In genomic region chr10:124719213-124719851, GRCh38 we compare ENCODE assay signal across 8 cellular contexts. TPM values are rescaled to one million over a fixed set of nuclear protein-coding genes. Genes with fewer than 3 reads are reported as not detected.
DNase-seq lines count a peak whose midpoint lies in the region; ATAC-seq and TF ChIP-seq lines count a peak whose summit lies in the region.

No MANE protein-coding gene starts in this region.

- H3K27me3 ChIP-seq in GM23338 (ENCODE audit: insufficient read depth): no peaks in the 10 kb centered on the region
- no peaks in the 10 kb centered on the region for H3K27me3 ChIP-seq in MG63

- peak overlapping the region; percentile 47 for H3K27ac ChIP-seq in GM23338 (ENCODE audit: low read depth)

- H3K27ac Mint-ChIP-seq in GM23338 (no peak overlapping the region), natural killer cell (peak overlapping the region; percentile 99)
- peak overlapping the region; percentile 91 for H3K27ac Mint-ChIP-seq in activated CD8-positive, alpha-beta T cell treated with anti-CD3 and anti-CD28 coated beads for 36 hours

- CTCF ChIA-PET in activated CD8-positive, alpha-beta T cell treated with anti-CD3 and anti-CD28 coated beads for 36 hours (lab: Charles Lee): interaction anchor here (0.6 to 6.8 kb wide), 25 partner anchors 10 to 219 kb away, joined by 3 to 102 read pairs (median 7); no protein-coding TSS in a partner anchor

- H3K36me3 Mint-ChIP-seq in GM23338 (ENCODE audit: low read depth) (no peaks in the 10 kb centered on the region), natural killer cell (no peaks in the 10 kb centered on the region)
- H3K36me3 Mint-ChIP-seq in activated CD8-positive, alpha-beta T cell treated with anti-CD3 and anti-CD28 coated beads for 36 hours (ENCODE audit: low read depth): peaks cover 10% of the 10 kb centered on the region

- H3K4me3 Mint-ChIP-seq in GM23338 (no peak overlapping the region), natural killer cell (peak overlapping the region; percentile 65)
- peak overlapping the region; percentile 52 for H3K4me3 Mint-ChIP-seq in activated CD8-positive, alpha-beta T cell treated with anti-CD3 and anti-CD28 coated beads for 36 hours

- H4K20me1 ChIP-seq in GM23338 (replicated peaks; ENCODE audit: insufficient read depth): no peaks in the 10 kb centered on the region

- ATAC-seq in GM23338 (peak; percentile 72), natural killer cell (peak; percentile 34 to 60 (median 41))
- peak; percentile 45 for ATAC-seq in activated CD8-positive, alpha-beta T cell treated with anti-CD3 and anti-CD28 coated beads for 36 hours

- H3K4me3 ChIP-seq in GM23338 (no peak overlapping the region), MG63 (no peak overlapping the region), epithelial cell of esophagus (ENCODE audit: low read length) (no peak overlapping the region)

- no peaks in the 10 kb centered on the region for H3K9me3 ChIP-seq in MG63

- intact Hi-C loops in activated CD8-positive, alpha-beta T cell treated with anti-CD3 and anti-CD28 coated beads for 36 hours (cut with micrococcal nuclease): loop anchor here (2.0 kb wide), 3 partner anchors 13 to 31 kb away; no protein-coding TSS in a partner anchor
- intact Hi-C loops in natural killer cell (cut with micrococcal nuclease): loop anchor here (1.0 to 5.0 kb wide), 4 partner anchors 22 to 107 kb away; no protein-coding TSS in a partner anchor

- H3K4me1 Mint-ChIP-seq in GM23338 (peaks cover 43% of the 10 kb centered on the region), natural killer cell (peaks cover 92 to 97% of the 10 kb centered on the region in 2 donors)
- H3K4me1 Mint-ChIP-seq in activated CD8-positive, alpha-beta T cell treated with anti-CD3 and anti-CD28 coated beads for 36 hours (ENCODE audit: low read depth): peaks cover 88% of the 10 kb centered on the region

- no peak overlapping the region for H2AFZ ChIP-seq in GM23338

- POLR2A ChIA-PET in activated CD8-positive, alpha-beta T cell treated with anti-CD3 and anti-CD28 coated beads for 36 hours (lab: Charles Lee): interaction anchor here (0.7 to 8.7 kb wide), 15 partner anchors 9 to 185 kb away, joined by 3 to 68 read pairs (median 14); no protein-coding TSS in a partner anchor

- no peaks in the 10 kb centered on the region; the same call in 1 of the 2 replicates for H3F3A ChIP-seq in GM23338 (replicated peaks; ENCODE audit: low read depth)

- DNase-seq in GM23338 (ENCODE audit: low spot score) (peak; percentile 71), MG63 (peak; percentile 23), epithelial cell of esophagus (ENCODE audit: low read depth) (peak; percentile 84), natural killer cell (peak; percentile 56), mesenteric fat pad (ENCODE audit: low spot score) (no peak), SHP77 treated with DMSO at 0.1 percent for 48 hours (lab: John Stamatoyannopoulos, UW) (no peak)
- peak; percentile 85 for DNase-seq in activated CD8-positive, alpha-beta T cell treated with anti-CD3 and anti-CD28 coated beads for 36 hours

- H3K4me1 ChIP-seq in GM23338 (ENCODE audit: insufficient read depth): peaks cover 10% of the 10 kb centered on the region

- H3K9me3 Mint-ChIP-seq in GM23338 (no peaks in the 10 kb centered on the region), natural killer cell (no peaks in the 10 kb centered on the region)
- no peaks in the 10 kb centered on the region for H3K9me3 Mint-ChIP-seq in activated CD8-positive, alpha-beta T cell treated with anti-CD3 and anti-CD28 coated beads for 36 hours

- H3K36me3 ChIP-seq in GM23338 (ENCODE audit: insufficient read depth): no peaks in the 10 kb centered on the region
- no peaks in the 10 kb centered on the region; the same call in 1 of the 2 replicates for H3K36me3 ChIP-seq in MG63

- TF ChIP-seq CTCF in GM12874 (IDR thresholded peaks at IDR 0.05; ENCODE audit: insufficient read depth, low read depth, low read length) (peak; percentile 77), GM23338 (conservative IDR thresholded peaks at IDR 0.05; ENCODE audit: low read depth in 2 of 2) (peak; percentile 46 to 48), epithelial cell of esophagus (IDR thresholded peaks at IDR 0.05; ENCODE audit: insufficient read depth, low read depth, low read length, missing control alignments) (peak; percentile 81), natural killer cell (IDR thresholded peaks at IDR 0.05) (peak; percentile 62)
- TF ChIP-seq CTCF in activated CD8-positive, alpha-beta T cell treated with anti-CD3 and anti-CD28 coated beads for 36 hours (IDR thresholded peaks at IDR 0.05): peak; percentile 60

- H3K27me3 Mint-ChIP-seq in GM23338 (ENCODE audit: insufficient read depth, low read depth, poor library complexity) (peaks cover 3% of the 10 kb centered on the region), natural killer cell (ENCODE audit: low read depth in 2 of 2) (no peaks in the 10 kb centered on the region)
- no peaks in the 10 kb centered on the region for H3K27me3 Mint-ChIP-seq in activated CD8-positive, alpha-beta T cell treated with anti-CD3 and anti-CD28 coated beads for 36 hours

- peaks cover 12% of the 10 kb centered on the region; the same call in 1 of the 2 replicates for H3K79me2 ChIP-seq in GM23338 (replicated peaks; ENCODE audit: insufficient read depth)

- no peaks in the 10 kb centered on the region for H3K9me2 ChIP-seq in GM23338 (ENCODE audit: insufficient read depth)

- H3K4me2 ChIP-seq in GM23338: 0 out of 2 replicates have a peak overlapping the region, but pooled peaks have one; percentile 29

TF ChIP-seq in GM23338, 12 proteins besides CTCF, POLR2A, EP300 and RAD21:
- TF ChIP-seq EZH2 (IDR thresholded peaks at IDR 0.05; ENCODE audit: low read depth, unreplicated experiment) (no peak), EZH2phosphoT487 (IDR thresholded peaks at IDR 0.05; ENCODE audit: unreplicated experiment) (no peak), JUNB (IDR thresholded peaks at IDR 0.05; ENCODE audit: unreplicated experiment) (no peak), CREB1 (CRISPR knock-in tag; IDR thresholded peaks at IDR 0.05; ENCODE audit: low read depth) (no peak), ZNF331 (CRISPR knock-in tag; IDR thresholded peaks at IDR 0.05; ENCODE audit: low read depth) (no peak), ZNF114 (CRISPR knock-in tag; IDR thresholded peaks at IDR 0.05) (no peak)
- TF ChIP-seq, protein P1, sequence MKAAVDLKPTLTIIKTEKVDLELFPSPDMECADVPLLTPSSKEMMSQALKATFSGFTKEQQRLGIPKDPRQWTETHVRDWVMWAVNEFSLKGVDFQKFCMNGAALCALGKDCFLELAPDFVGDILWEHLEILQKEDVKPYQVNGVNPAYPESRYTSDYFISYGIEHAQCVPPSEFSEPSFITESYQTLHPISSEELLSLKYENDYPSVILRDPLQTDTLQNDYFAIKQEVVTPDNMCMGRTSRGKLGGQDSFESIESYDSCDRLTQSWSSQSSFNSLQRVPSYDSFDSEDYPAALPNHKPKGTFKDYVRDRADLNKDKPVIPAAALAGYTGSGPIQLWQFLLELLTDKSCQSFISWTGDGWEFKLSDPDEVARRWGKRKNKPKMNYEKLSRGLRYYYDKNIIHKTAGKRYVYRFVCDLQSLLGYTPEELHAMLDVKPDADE (IDR thresholded peaks at IDR 0.05): no peak

RNA-seq across cellular contexts. Expression of gene FAM53B, which starts 24.8 kb away (rescaled TPM):
- total RNA-seq in GM23338 (2014; rRNA removed; shearing (Covaris generic)): 14.5 and 20.3 TPM in 2 replicates
- polyA plus RNA-seq in GM23338 (2016; fragmentation: Nextera tagmentation; extraction: Ambion mirVana): 3.0 and 3.5 TPM in 2 replicates
- 14.4 and 15.8 TPM in 2 replicates for total RNA-seq in MG63 (2014; rRNA removed; shearing (Covaris generic); ENCODE audit: low replicate concordance)
- 10 to 100 TPM; 15.1 to 18.0 TPM for total RNA-seq in activated CD8-positive, alpha-beta T cell treated with anti-CD3 and anti-CD28 coated beads for 36 hours
- total RNA-seq in natural killer cell (100 to 1,000 TPM in 2 of 3 donors, 10 to 100 TPM in 1; 77.4 to 172 (median 121) TPM), mesenteric fat pad (35.0 TPM)

Comparison
In these comparisons a context has a peak if more than half of its experiments do, and no peak if none do; other contexts are left out.
1. DNase-seq: peak in GM23338 (single experiment), MG63 (single experiment), activated CD8-positive, alpha-beta T cell treated with anti-CD3 and anti-CD28 coated beads for 36 hours (single experiment), epithelial cell of esophagus (single experiment) and natural killer cell (single experiment); none in mesenteric fat pad (single experiment) and SHP77 treated with DMSO at 0.1 percent for 48 hours (single experiment).
2. Peak in every context shown above with its lines, with median percentiles within 50 percentile points of each other: CTCF ChIP-seq and ATAC-seq.